Comparison of ENCODE assay signal across 8 cellular contexts in genomic region chr3:49218471-49218989, GRCh38. TPM values are rescaled to one million over a fixed set of nuclear protein-coding genes. Genes with fewer than 3 reads are reported as not detected.
A peak's percentile ranks its signal among the peaks of the same experiment; 100 is the strongest.
DNase-seq lines count a peak whose midpoint lies in the region; ATAC-seq and TF ChIP-seq lines count a peak whose summit lies in the region.
"Not testable (repeated sequence)": the region's sequence is repeated elsewhere in the genome, so short reads cannot be mapped to it uniquely, and the experiment has no call there.

No MANE protein-coding gene starts in this region.

- H3K23ac ChIP-seq in mesenchymal stem cell (ENCODE audit: low read length in 2 of 2), result not testable (repeated sequence)

- not testable (repeated sequence) for BruUV-seq in mammary epithelial cell (replicated peaks; lab: Mats Ljungman, UMichigan)

- H3K14ac ChIP-seq in mesenchymal stem cell (ENCODE audit: low read length in 2 of 2), result not testable (repeated sequence)

- H2AK5ac ChIP-seq in mesenchymal stem cell (ENCODE audit: low read length, severe bottlenecking), result not testable (repeated sequence)

- H3K27ac ChIP-seq in mammary epithelial cell (ENCODE audit: insufficient read depth, low read depth, low read length), result not testable (repeated sequence)
- H3K27ac ChIP-seq in mesenchymal stem cell (ENCODE audit: low read length, poor library complexity, severe bottlenecking), result peak overlapping the region; percentile 51
- peak overlapping the region; percentile 91 for H3K27ac ChIP-seq in skeletal muscle tissue (ENCODE audit: low read depth, low read length)

- H3K4me2 ChIP-seq in mammary epithelial cell (ENCODE audit: insufficient read depth, low read depth, low read length); mesenchymal stem cell (ENCODE audit: low read length, poor library complexity, severe bottlenecking): not testable (repeated sequence)

- H3K79me2 ChIP-seq in mammary epithelial cell (ENCODE audit: insufficient read depth, low read length), result not testable (repeated sequence)

- CTCF ChIA-PET in mammary epithelial cell (lab: Charles Lee; ENCODE audit: low non-redundant PET), result not testable (repeated sequence)

- H3K9me3 ChIP-seq in mammary epithelial cell (replicated peaks; ENCODE audit: insufficient read depth, low read length); mesenchymal stem cell (ENCODE audit: control insufficient read depth, low read length); skeletal muscle tissue (ENCODE audit: control insufficient read depth in 3 of 3, low read length in 3 of 3): not testable (repeated sequence)

- 3% methylated on average over 6 of the region's 6 CpGs for WGBS in mammary epithelial cell (ENCODE audit: low coverage, missing lambda C conversion rate)
- 78% methylated on average over 3 of the region's 6 CpGs for WGBS in mesenchymal stem cell

- not testable (repeated sequence) for H3K36me3 ChIP-seq in mammary epithelial cell (ENCODE audit: insufficient read depth, low read length); skeletal muscle tissue (ENCODE audit: control insufficient read depth in 3 of 3, insufficient read depth in 3 of 3, low read length in 3 of 3)
- peaks cover 1 to 26% of the 10 kb centered on the region in 2 experiments for H3K36me3 ChIP-seq in mesenchymal stem cell (ENCODE audit: control insufficient read depth in 1 of 2, insufficient read depth in 2 of 2, low read depth in 1 of 2, low read length in 2 of 2)

- H3K4me1 ChIP-seq in mammary epithelial cell (ENCODE audit: insufficient read depth, low read length); mesenchymal stem cell (ENCODE audit: control insufficient read depth, insufficient read depth, low read depth, low read length): not testable (repeated sequence)
- peaks cover 4 to 21% (median 20%) of the 10 kb centered on the region in 3 donors for H3K4me1 ChIP-seq in skeletal muscle tissue (ENCODE audit: control insufficient read depth in 3 of 3, insufficient read depth in 3 of 3, low read length in 3 of 3)

- TF ChIP-seq CTCF in mammary epithelial cell (conservative IDR thresholded peaks at IDR 0.05 in 1 of 2, IDR thresholded peaks at IDR 0.05 in 1 of 2; ENCODE audit: extremely low read depth in 1 of 2, insufficient read depth in 1 of 2, low read depth in 1 of 2, low read length in 2 of 2), result not testable (repeated sequence)

- not testable (repeated sequence) for H3K4me3 ChIP-seq in mammary epithelial cell (replicated peaks in 1 of 3; ENCODE audit: insufficient read depth in 1 of 3, low read depth in 2 of 3, low read length in 3 of 3); mesenchymal stem cell (ENCODE audit: insufficient read depth in 1 of 2, low read depth in 1 of 2, low read length in 2 of 2)
- peak overlapping the region in 1 of 3 donors; percentile 41 for H3K4me3 ChIP-seq in skeletal muscle tissue (ENCODE audit: low read length in 3 of 3)

- not testable (repeated sequence) for H2BK12ac ChIP-seq in mesenchymal stem cell (ENCODE audit: low read length in 2 of 2)

- H4K8ac ChIP-seq in mesenchymal stem cell (ENCODE audit: low read length), result peak overlapping the region; percentile 64

- H3K18ac ChIP-seq in mesenchymal stem cell (ENCODE audit: low read depth in 1 of 2, low read length in 2 of 2), result peak overlapping the region in 1 of 2 experiments; percentile 2

- H3K79me1 ChIP-seq in mesenchymal stem cell (replicated peaks; ENCODE audit: low read length, poor library complexity, severe bottlenecking), result not testable (repeated sequence)

- peak; percentile 95 for ATAC-seq in SK-N-SH treated with all-trans-retinoic acid at 6 μM for 48 hours

- not testable (repeated sequence) for H3K27me3 ChIP-seq in mammary epithelial cell (ENCODE audit: insufficient read depth, low read length); mesenchymal stem cell (ENCODE audit: control insufficient read depth in 1 of 2, insufficient read depth in 1 of 2, low read length in 2 of 2); skeletal muscle tissue (ENCODE audit: control insufficient read depth in 3 of 3, insufficient read depth in 3 of 3, low read length in 3 of 3)

- H2BK5ac ChIP-seq in mesenchymal stem cell (ENCODE audit: low read depth, low read length, poor library complexity, severe bottlenecking), result not testable (repeated sequence)

- dilution Hi-C loops in mammary epithelial cell (cut with HindIII; ENCODE audit: low sequenced_read_pairs), result not testable (repeated sequence)

- H3K4ac ChIP-seq in mesenchymal stem cell (ENCODE audit: low read depth in 1 of 2, low read length in 2 of 2), result peak overlapping the region in 1 of 2 experiments; percentile 15

- DNase-seq in AG08395 (ENCODE audit: low spot score) (peak; percentile 48), HCEC 1CT (peak; percentile 66), NCI-H2171 treated with DMSO at 0.1 percent for 48 hours (lab: John Stamatoyannopoulos, UW) (peak; percentile 55), mammary epithelial cell (peak; percentile 96), glomerular visceral epithelial cell (ENCODE audit: extremely low spot score) (peak; percentile 91), mesenchymal stem cell (peak; percentile 55)

- not testable (repeated sequence) for H4K91ac ChIP-seq in mesenchymal stem cell (ENCODE audit: low read length)

- not testable (repeated sequence) for H3K9ac ChIP-seq in mammary epithelial cell (ENCODE audit: insufficient read depth, low read length)
- H3K9ac ChIP-seq in mesenchymal stem cell (ENCODE audit: low read length) (peak overlapping the region; percentile 71), skeletal muscle tissue (ENCODE audit: low read depth in 1 of 3, low read length in 3 of 3) (peak overlapping the region; percentile 57 to 72 (median 62))

- intact Hi-C loops in mammary epithelial cell (cut with micrococcal nuclease), result not testable (repeated sequence)

- peak overlapping the region; percentile 28 for H2BK15ac ChIP-seq in mesenchymal stem cell (ENCODE audit: low read depth, poor library complexity, severe bottlenecking)

- H2BK120ac ChIP-seq in mesenchymal stem cell (ENCODE audit: low read depth, low read length), result not testable (repeated sequence)

- in situ Hi-C loops in mammary epithelial cell (cut with MboI; ENCODE audit: low sequenced_read_pairs in 2 of 2), result not testable (repeated sequence)

- not testable (repeated sequence) for H2AFZ ChIP-seq in mammary epithelial cell (ENCODE audit: low read depth, low read length); mesenchymal stem cell (ENCODE audit: low read depth, low read length)

- H4K20me1 ChIP-seq in mammary epithelial cell (ENCODE audit: insufficient read depth, low read length), result not testable (repeated sequence)

TF ChIP-seq in SK-N-SH treated with all-trans-retinoic acid at 6 μM for 48 hours, 23 proteins besides CTCF, POLR2A, EP300 and RAD21:
- TF ChIP-seq ZFP3 (CRISPR knock-in tag; IDR thresholded peaks at IDR 0.05), result 0 out of 2 replicates have a peak, but pooled peaks have one; percentile 46
- TF ChIP-seq ISL1 (CRISPR knock-in tag; IDR thresholded peaks at IDR 0.05), result peak; percentile 61

RNA-seq across cellular contexts. Expression of gene KLHDC8B, which starts 47.1 kb away (rescaled TPM):
- total RNA-seq in mammary epithelial cell, result 10 to 100 TPM; 10.9 to 25.7 TPM
- 16.9 TPM for polyA plus RNA-seq in mammary epithelial cell
- polyA minus RNA-seq in mammary epithelial cell, result 8.2 TPM
- polyA plus RNA-seq in mesenchymal stem cell (2013, experiment 1 of 2), result 20.6 TPM
- 21.5 TPM for polyA plus RNA-seq in mesenchymal stem cell (2013, experiment 2 of 2)
- total RNA-seq in skeletal muscle tissue, result 83.5 TPM

RNA-seq across cellular contexts. Expression of gene CCDC71, which starts 52.4 kb away (rescaled TPM):
- 10 to 100 TPM; 22.3 to 25.7 TPM for total RNA-seq in mammary epithelial cell
- polyA plus RNA-seq in mammary epithelial cell, result 22.5 TPM
- 39.1 TPM for polyA minus RNA-seq in mammary epithelial cell
- polyA plus RNA-seq in mesenchymal stem cell (2013, experiment 1 of 2), result 16.8 TPM
- polyA plus RNA-seq in mesenchymal stem cell (2013, experiment 2 of 2), result 17.0 TPM
- total RNA-seq in skeletal muscle tissue, result 11.5 TPM

RNA-seq across cellular contexts. Expression of gene C3orf62, which starts 58.5 kb away (rescaled TPM):
- total RNA-seq in mammary epithelial cell (1 to 10 TPM; 2.3 to 5.7 TPM), skeletal muscle tissue (1.6 TPM)
- 2.4 TPM for polyA plus RNA-seq in mammary epithelial cell
- polyA minus RNA-seq in mammary epithelial cell, result 7.5 TPM
- 3.9 TPM for polyA plus RNA-seq in mesenchymal stem cell (2013, experiment 1 of 2)
- polyA plus RNA-seq in mesenchymal stem cell (2013, experiment 2 of 2), result 4.5 TPM
